ENCODE assay signal across 8 cellular contexts in the genomic region with DNA sequence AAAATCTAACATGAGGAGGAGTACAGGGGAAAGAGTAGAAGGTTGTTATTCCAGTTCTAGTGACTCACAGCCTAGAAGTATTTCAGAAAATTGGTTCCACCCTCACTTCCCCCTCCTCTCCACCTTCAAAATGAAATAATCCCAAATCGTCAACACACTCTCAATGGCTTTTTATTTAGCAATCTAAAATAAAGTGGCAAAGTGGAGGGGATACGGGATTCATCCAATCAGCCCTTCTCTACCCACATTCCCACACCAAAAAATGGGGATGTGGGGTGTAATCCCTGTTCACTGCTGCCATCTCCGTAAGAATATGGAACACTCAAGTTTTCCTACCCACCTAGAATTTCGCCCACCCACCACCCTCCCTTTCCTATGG. TPM values are rescaled to one million over a fixed set of nuclear protein-coding genes. Genes with fewer than 3 reads are reported as not detected.
DNase-seq lines count a peak whose midpoint lies in the region; ATAC-seq and TF ChIP-seq lines count a peak whose summit lies in the region.

No MANE protein-coding gene starts in this region.

- H3K27me3 Mint-ChIP-seq in effector memory CD8-positive, alpha-beta T cell = peaks cover 13 to 28% of the 10 kb centered on the region in 2 donors

- H3K27ac Mint-ChIP-seq in effector memory CD8-positive, alpha-beta T cell = peak overlapping the region; percentile 69 to 75

- DNase-seq in NCI-H2171 treated with DMSO at 0.1 percent for 48 hours (lab: John Stamatoyannopoulos, UW) (peak; percentile 60), NCI-H2171 (lab: John Stamatoyannopoulos, UW) (no peak), GM19238 (ENCODE audit: insufficient read length, low spot score) (no peak)
- DNase-seq in effector memory CD8-positive, alpha-beta T cell = no peak

- no peaks in the 10 kb centered on the region for H3K9me3 ChIP-seq in mucosa of rectum (ENCODE audit: control insufficient read depth in 2 of 2, low read length in 2 of 2)

- H3K4me1 ChIP-seq in mucosa of rectum (ENCODE audit: control insufficient read depth in 2 of 2, insufficient read depth in 2 of 2, low read length in 2 of 2) = peaks cover 14 to 17% of the 10 kb centered on the region in 2 donors

- peak overlapping the region; percentile 71 to 82 for H3K4me3 Mint-ChIP-seq in effector memory CD8-positive, alpha-beta T cell

- H3K27me3 ChIP-seq in mucosa of rectum (ENCODE audit: control insufficient read depth in 2 of 2, insufficient read depth in 2 of 2, low read length in 2 of 2) = no peaks in the 10 kb centered on the region

- ATAC-seq in effector memory CD8-positive, alpha-beta T cell (replicated peaks) = no peak
- ATAC-seq in GM19463 (IDR thresholded peaks at IDR 0.05; ENCODE audit: unreplicated experiment) = no peak
- ATAC-seq in GM18520 (IDR thresholded peaks at IDR 0.05; ENCODE audit: unreplicated experiment) = no peak

- peaks cover 21% of the 10 kb centered on the region for H3K36me3 Mint-ChIP-seq in effector memory CD8-positive, alpha-beta T cell (ENCODE audit: insufficient read depth)

- peak overlapping the region; percentile 65 to 87 for H3K4me3 ChIP-seq in mucosa of rectum (ENCODE audit: low read length in 2 of 2)

- no peaks in the 10 kb centered on the region for H3K9me3 Mint-ChIP-seq in effector memory CD8-positive, alpha-beta T cell

- H3K27ac ChIP-seq in mucosa of rectum (ENCODE audit: low read depth in 2 of 2, low read length in 2 of 2) = peak overlapping the region; percentile 94 to 96

- H3K9ac ChIP-seq in mucosa of rectum (ENCODE audit: low read depth in 1 of 2, low read length in 2 of 2) = peak overlapping the region; percentile 69 to 86

- peaks cover 15 to 30% of the 10 kb centered on the region in 2 donors for H3K4me1 Mint-ChIP-seq in effector memory CD8-positive, alpha-beta T cell (ENCODE audit: low read depth in 2 of 2)

- H3K36me3 ChIP-seq in mucosa of rectum (ENCODE audit: control insufficient read depth in 2 of 2, insufficient read depth in 2 of 2, low read length in 2 of 2) = no peaks in the 10 kb centered on the region

TF ChIP-seq in PFSK-1, 5 proteins besides CTCF, POLR2A, EP300 and RAD21:
- 0 out of 2 replicates have a peak, but pooled peaks have one; percentile 33 for TF ChIP-seq SIN3A (IDR thresholded peaks at IDR 0.05; ENCODE audit: borderline replicate concordance, insufficient read depth, low read length)
- no peak for TF ChIP-seq TAF1 (IDR thresholded peaks at IDR 0.05; ENCODE audit: borderline replicate concordance, insufficient read depth, low read length)

RNA-seq across cellular contexts. Expression of a gene that starts 1.0 kb away (rescaled TPM):
- polyA plus RNA-seq in PFSK-1 (2012; ENCODE audit: insufficient read length, low read depth) = 63.7 TPM

RNA-seq across cellular contexts. Expression of a gene that starts 41.3 kb away (rescaled TPM):
- 0.05 TPM for polyA plus RNA-seq in PFSK-1 (2012; ENCODE audit: insufficient read length, low read depth)
